14 cellular contexts compared by ENCODE assay signal in genomic region chr2:241736111-241736510, GRCh38. TPM values are rescaled to one million over a fixed set of nuclear protein-coding genes. Genes with fewer than 3 reads are reported as not detected.
DNase-seq lines count a peak whose midpoint lies in the region; ATAC-seq and TF ChIP-seq lines count a peak whose summit lies in the region.
"Had no signal": no experiment of that assay in that cellular context is flagged by ENCODE, and none has a peak within 500 bp of the region (broad histone marks: within the 10 kb centered on the region; RNA-seq: fewer than 3 reads in every experiment).

No MANE protein-coding gene starts in this region.

- H3K27me3 Mint-ChIP-seq in T-helper 2 cell treated with Interferon-gamma antibody and Interleukin-4, amounts not matched to agents 5 μg/mL and 100 μg/mL, for 36 hours (ENCODE audit: low read depth), result no peaks in the 10 kb centered on the region
- no peaks in the 10 kb centered on the region for H3K27me3 Mint-ChIP-seq in osteocyte (ENCODE audit: unreplicated experiment)

- in situ Hi-C loops in ACHN (cut with HindIII; ENCODE audit: low pct_ligation_motif_present, low pct_unique_long_range_greater_than_20kb, low sequenced_read_pairs), result no loop called here

- peaks cover 18% of the 10 kb centered on the region; the same call in 1 of the 2 replicates for H3K36me3 ChIP-seq in OCI-LY1 (ENCODE audit: insufficient read depth, low read length)
- H3K36me3 ChIP-seq: suprapubic skin had no signal

- H4K20me1 ChIP-seq in OCI-LY1 (ENCODE audit: insufficient read depth, low read length), result no peaks in the 10 kb centered on the region

- no peaks in the 10 kb centered on the region for H3K9me2 ChIP-seq in OCI-LY1 (ENCODE audit: low read depth, low read length)

- H3K9me3 Mint-ChIP-seq in T-helper 2 cell treated with Interferon-gamma antibody and Interleukin-4, amounts not matched to agents 5 μg/mL and 100 μg/mL, for 36 hours, result no peaks in the 10 kb centered on the region
- no peaks in the 10 kb centered on the region for H3K9me3 Mint-ChIP-seq in osteocyte (ENCODE audit: unreplicated experiment)

- H3K27ac Mint-ChIP-seq in T-helper 2 cell treated with Interferon-gamma antibody and Interleukin-4, amounts not matched to agents 5 μg/mL and 100 μg/mL, for 36 hours, result peak overlapping the region; percentile 54
- H3K27ac Mint-ChIP-seq in osteocyte (ENCODE audit: unreplicated experiment), result no peak overlapping the region

- H3K4me3 Mint-ChIP-seq in T-helper 2 cell treated with Interferon-gamma antibody and Interleukin-4, amounts not matched to agents 5 μg/mL and 100 μg/mL, for 36 hours, result peak overlapping the region; percentile 77
- peak overlapping the region; percentile 75 for H3K4me3 Mint-ChIP-seq in osteocyte (ENCODE audit: unreplicated experiment)

- H3K4me1 Mint-ChIP-seq in T-helper 2 cell treated with Interferon-gamma antibody and Interleukin-4, amounts not matched to agents 5 μg/mL and 100 μg/mL, for 36 hours (ENCODE audit: low read depth), result peaks cover 29% of the 10 kb centered on the region
- H3K4me1 Mint-ChIP-seq in osteocyte (ENCODE audit: unreplicated experiment), result peaks cover 17% of the 10 kb centered on the region

- no peaks in the 10 kb centered on the region for H3K9me3 ChIP-seq in OCI-LY1 (ENCODE audit: low read length)
- H3K9me3 ChIP-seq: lower lobe of right lung, suprapubic skin had no signal

- no peak for DNase-seq in T-helper 2 cell treated with Interferon-gamma antibody and Interleukin-4, amounts not matched to agents 5 μg/mL and 100 μg/mL, for 36 hours (ENCODE audit: low spot score)
- no peak for DNase-seq in T-helper 2 cell
- no peak for DNase-seq in coronary artery (ENCODE audit: low spot score)
- DNase-seq in osteocyte (ENCODE audit: extremely low spot score, unreplicated experiment), result no peak
- no peak for DNase-seq in ACHN
- no peak for DNase-seq in medulla oblongata (ENCODE audit: extremely low spot score)
- DNase-seq: amniotic stem cell; effector memory CD4-positive, alpha-beta T cell had no signal

- no peak overlapping the region for H3K9ac ChIP-seq in OCI-LY1 (ENCODE audit: low read length)

- no peaks in the 10 kb centered on the region for H3K79me2 ChIP-seq in OCI-LY1 (ENCODE audit: insufficient read depth, low read length)

- H3K4me3 ChIP-seq in OCI-LY1 (ENCODE audit: low read depth, low read length, poor library complexity, severe bottlenecking) (no peak overlapping the region), coronary artery (peak overlapping the region; percentile 100)

- H3K4me1 ChIP-seq in OCI-LY1 (ENCODE audit: insufficient read depth, low read length, severe bottlenecking), result peaks cover 19% of the 10 kb centered on the region

- peaks cover 2% of the 10 kb centered on the region for H3K36me3 Mint-ChIP-seq in T-helper 2 cell treated with Interferon-gamma antibody and Interleukin-4, amounts not matched to agents 5 μg/mL and 100 μg/mL, for 36 hours (ENCODE audit: low read depth)
- peaks cover 7% of the 10 kb centered on the region for H3K36me3 Mint-ChIP-seq in osteocyte (ENCODE audit: unreplicated experiment)

- no peak for ATAC-seq in GM19351 (IDR thresholded peaks at IDR 0.05; ENCODE audit: unreplicated experiment)

- no peak overlapping the region for H2AFZ ChIP-seq in OCI-LY1 (ENCODE audit: low read length)

- peak overlapping the region; percentile 86; the same call in 1 of the 2 replicates for H3K4me2 ChIP-seq in OCI-LY1 (ENCODE audit: low read length)

- no peak overlapping the region for H3K27ac ChIP-seq in OCI-LY1 (ENCODE audit: low read depth, low read length, poor library complexity, severe bottlenecking)
- no peak overlapping the region for H3K27ac ChIP-seq in coronary artery

- H3F3A ChIP-seq in OCI-LY1 (ENCODE audit: insufficient read depth, low read length), result no peaks in the 10 kb centered on the region

- TF ChIP-seq CTCF in OCI-LY1 (IDR thresholded peaks at IDR 0.05; ENCODE audit: low read length), result no peak
- no peak for TF ChIP-seq CTCF in coronary artery (IDR thresholded peaks at IDR 0.05)
- TF ChIP-seq CTCF in osteocyte (IDR thresholded peaks at IDR 0.05), result no peak

- H3K27me3 ChIP-seq in OCI-LY1 (ENCODE audit: insufficient read depth, low read length), result no peaks in the 10 kb centered on the region
- H3K27me3 ChIP-seq: suprapubic skin had no signal

RNA-seq across cellular contexts. Expression of gene D2HGDH, which starts 1.7 kb away (rescaled TPM):
- total RNA-seq in osteocyte, result 32.5 and 36.8 TPM in 2 replicates

RNA-seq across cellular contexts. Expression of gene ING5, which starts 34.3 kb away (rescaled TPM):
- 29.4 and 32.0 TPM in 2 replicates for total RNA-seq in osteocyte

RNA-seq across cellular contexts. Expression of gene GAL3ST2, which starts 40.5 kb away (rescaled TPM):
- 0.48 TPM in 1 of 2 replicates, not detected in the other for total RNA-seq in osteocyte
- total RNA-seq: lower lobe of right lung, M059J, Right ventricle myocardium superior, suprapubic skin had no signal

RNA-seq across cellular contexts. Expression of gene DTYMK, which starts 49.5 kb away (rescaled TPM):
- total RNA-seq in osteocyte, result 26.3 and 28.8 TPM in 2 replicates
